ENCODE assay signal across 27 cellular contexts in the genomic region with DNA sequence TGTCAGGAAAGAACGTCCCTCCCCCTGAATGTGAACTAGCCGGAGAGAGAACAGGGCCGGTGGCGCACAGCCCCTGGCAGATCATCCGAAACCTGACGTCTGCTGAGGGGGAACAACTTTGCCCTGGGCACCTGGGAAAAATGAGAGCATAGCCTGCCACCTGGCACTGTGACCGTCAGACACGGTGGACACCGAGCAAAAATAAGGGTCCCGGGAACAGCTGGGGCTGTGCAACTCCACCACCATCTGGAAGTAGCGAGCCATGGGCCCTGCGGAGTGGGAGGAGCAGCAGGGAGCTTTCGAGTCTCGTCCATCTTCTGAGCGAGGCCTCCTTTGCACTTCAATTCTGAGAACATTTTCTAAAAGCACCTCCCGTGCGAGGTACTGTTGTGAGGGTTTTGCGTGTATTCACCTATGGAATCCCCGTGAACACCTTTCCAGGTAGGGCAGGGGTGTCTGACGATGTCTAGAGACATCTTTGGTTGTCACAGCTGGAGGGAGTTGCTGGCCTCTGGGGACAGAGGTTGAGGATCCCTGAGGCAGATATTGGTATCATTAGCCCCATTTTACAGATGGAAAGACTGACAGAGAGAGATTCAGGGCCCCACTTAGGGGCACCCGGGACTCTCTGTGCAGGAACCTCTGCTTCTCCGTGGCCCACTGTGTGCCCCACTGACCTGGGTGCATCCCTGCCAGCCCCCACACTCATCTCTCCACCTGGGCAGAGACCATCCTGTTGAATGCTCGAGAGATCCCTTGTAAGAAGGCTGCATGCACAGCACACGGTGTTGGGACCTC.
"Had no signal": no experiment of that assay in that cellular context is flagged by ENCODE, and none has a peak within 500 bp of the region (broad histone marks: within the 10 kb centered on the region; RNA-seq: fewer than 3 reads in every experiment).

No MANE protein-coding gene starts in this region.

- H3K27ac ChIP-seq: left lung, lower lobe of right lung, ovary, right atrium auricular region, tibial nerve, uterus had no signal

- H3K4me3 ChIP-seq: left lung, lower lobe of right lung, neural progenitor cell, ovary, right atrium auricular region, smooth muscle cell, tibial nerve, uterus had no signal

- H3K36me3 ChIP-seq: left lung, lower lobe of right lung, neural progenitor cell, ovary, right atrium auricular region, tibial nerve, uterus had no signal

- H3K4me1 ChIP-seq: left lung, lower lobe of right lung, right atrium auricular region, tibial nerve, uterus had no signal

- H3K4me1 Mint-ChIP-seq: immature natural killer cell; naive B cell; natural killer cell; stimulated activated memory B cell treated with anti-CD40 and anti-IgM and Interleukin-4, amounts not matched to agents 10 μg/mL and 1 μg/mL and 100 μg/mL, for 72 hours; stimulated activated naive CD8-positive, alpha-beta T cell treated with anti-CD3 and anti-CD28 coated beads, Interleukin-15, amount 100 ng/mL, for 72 hours had no signal

- ATAC-seq: left colon; left lung; lower lobe of right lung; stimulated activated memory B cell treated with anti-CD40 and anti-IgM and Interleukin-4, amounts not matched to agents 10 μg/mL and 1 μg/mL and 100 μg/mL, for 72 hours; stimulated activated naive CD8-positive, alpha-beta T cell treated with anti-CD3 and anti-CD28 coated beads, Interleukin-15, amount 100 ng/mL, for 72 hours had no signal

- H3K4me2 ChIP-seq: smooth muscle cell had no signal

- H3K27ac Mint-ChIP-seq: immature natural killer cell; mesothelial cell of epicardium; naive B cell; natural killer cell; nephron progenitor cell; neural progenitor cell; progenitor cell of endocrine pancreas; stimulated activated memory B cell treated with anti-CD40 and anti-IgM and Interleukin-4, amounts not matched to agents 10 μg/mL and 1 μg/mL and 100 μg/mL, for 72 hours; type B pancreatic cell had no signal

- H3K9me3 ChIP-seq: left lung, lower lobe of right lung, ovary, right atrium auricular region, uterus had no signal

- FAIRE-seq: islet of Langerhans, kidney had no signal

- H3K36me3 Mint-ChIP-seq: immature natural killer cell; mesothelial cell of epicardium; naive B cell; natural killer cell; neural progenitor cell; stimulated activated memory B cell treated with anti-CD40 and anti-IgM and Interleukin-4, amounts not matched to agents 10 μg/mL and 1 μg/mL and 100 μg/mL, for 72 hours; type B pancreatic cell had no signal

- H3K4me3 Mint-ChIP-seq: immature natural killer cell; mesothelial cell of epicardium; naive B cell; natural killer cell; nephron progenitor cell; neural progenitor cell; stimulated activated memory B cell treated with anti-CD40 and anti-IgM and Interleukin-4, amounts not matched to agents 10 μg/mL and 1 μg/mL and 100 μg/mL, for 72 hours; stimulated activated naive CD8-positive, alpha-beta T cell treated with anti-CD3 and anti-CD28 coated beads, Interleukin-15, amount 100 ng/mL, for 72 hours; type B pancreatic cell had no signal

- H3K9me3 Mint-ChIP-seq: immature natural killer cell; naive B cell; natural killer cell; stimulated activated memory B cell treated with anti-CD40 and anti-IgM and Interleukin-4, amounts not matched to agents 10 μg/mL and 1 μg/mL and 100 μg/mL, for 72 hours; stimulated activated naive CD8-positive, alpha-beta T cell treated with anti-CD3 and anti-CD28 coated beads, Interleukin-15, amount 100 ng/mL, for 72 hours had no signal

- H3K27me3 ChIP-seq: ovary, right atrium auricular region had no signal

- H3K9ac ChIP-seq: neural progenitor cell had no signal

- H3K27me3 Mint-ChIP-seq: stimulated activated naive CD8-positive, alpha-beta T cell treated with anti-CD3 and anti-CD28 coated beads, Interleukin-15, amount 100 ng/mL, for 72 hours had no signal

- DNase-seq: hippocampal formation; immature natural killer cell; kidney; left colon; left lung; lower lobe of right lung; mesendoderm; naive B cell; natural killer cell; nephron progenitor cell; ovary; stimulated activated CD4-positive, alpha-beta T cell treated with anti-CD3 and anti-CD28 coated beads, Interleukin-1b, Interleukin-23, amount 100 ng/mL, for 48 hours; stimulated activated CD4-positive, alpha-beta T cell treated with anti-CD3 and anti-CD28 coated beads, Interleukin-2, amount 100 ng/mL, for 48 hours; stimulated activated CD4-positive, alpha-beta T cell treated with anti-CD3 and anti-CD28 coated beads, Interleukin-4, amount 100 ng/mL, for 4 hours; stimulated activated CD8-positive, alpha-beta memory T cell treated with anti-CD3 and anti-CD28 coated beads, Interleukin-4, amount 100 ng/mL, for 48 hours; stimulated activated naive CD4-positive, alpha-beta T cell treated with Interleukin-2 at 50 U/mL for 16 hours; stimulated activated naive CD8-positive, alpha-beta T cell treated with anti-CD3 and anti-CD28 coated beads, Interleukin-15, amount 100 ng/mL, for 72 hours; uterus had no signal
